In the genomic region with DNA sequence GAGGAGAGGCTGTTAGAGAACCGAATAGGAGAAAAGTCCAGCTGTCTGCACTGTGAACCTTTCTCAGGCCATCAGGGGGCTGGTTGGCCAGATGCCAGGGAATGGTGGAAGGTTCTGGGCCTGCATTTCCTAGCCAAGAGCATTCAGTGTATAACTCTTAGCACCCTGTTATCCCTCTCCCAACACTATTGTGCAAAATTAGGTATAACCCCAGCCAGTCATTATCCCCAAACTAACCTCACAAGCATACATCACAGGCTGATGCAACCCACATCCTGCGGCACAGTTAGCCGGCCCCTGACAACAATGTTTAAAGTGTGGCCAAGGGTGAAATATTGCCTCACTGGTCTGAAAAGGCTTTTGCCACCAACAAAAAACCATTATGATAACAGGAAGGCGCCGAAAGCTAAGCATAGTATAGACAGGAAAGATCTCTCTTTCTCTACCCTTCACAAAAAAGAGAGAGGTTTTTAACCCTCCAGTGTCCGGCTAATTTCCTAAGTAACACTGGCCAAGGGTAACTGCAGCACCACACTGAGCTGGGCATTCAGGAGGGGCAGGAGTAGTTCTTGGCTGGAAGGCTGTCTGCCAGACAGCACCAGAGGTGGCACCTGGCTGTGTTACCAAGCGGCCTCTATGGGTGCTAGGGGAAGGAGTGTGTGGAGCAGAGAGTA, we compare ENCODE assay signal across 8 cellular contexts.
A peak's percentile ranks its signal among the peaks of the same experiment; 100 is the strongest.
DNase-seq lines count a peak whose midpoint lies in the region; ATAC-seq and TF ChIP-seq lines count a peak whose summit lies in the region.

No MANE protein-coding gene starts in this region.

- DNase-seq in HCEC 1CT = peak; percentile 91
- peak; percentile 97 for DNase-seq in choroid plexus epithelial cell (ENCODE audit: low read depth)
- no peak for DNase-seq in NCI-H1105 treated with DMSO at 0.1 percent for 48 hours (lab: John Stamatoyannopoulos, UW)
- DNase-seq in Ammon's horn (ENCODE audit: low spot score) = no peak
- DNase-seq in NCI-H510A treated with DMSO at 0.1 percent for 48 hours (lab: John Stamatoyannopoulos, UW) = no peak

- peaks cover 32% of the 10 kb centered on the region for H3K4me1 Mint-ChIP-seq in nephron

- no peak overlapping the region for H3K4me3 ChIP-seq in choroid plexus epithelial cell (ENCODE audit: low read depth, low read length)

- no peaks in the 10 kb centered on the region for H3K36me3 Mint-ChIP-seq in nephron (ENCODE audit: low read depth)

- no peaks in the 10 kb centered on the region for H3K9me3 Mint-ChIP-seq in nephron

- peaks cover 30% of the 10 kb centered on the region for H3K27me3 Mint-ChIP-seq in nephron (ENCODE audit: low read depth)

- TF ChIP-seq CTCF in choroid plexus epithelial cell (conservative IDR thresholded peaks at IDR 0.05; ENCODE audit: low read depth, low read length) (peak; percentile 33), nephron (IDR thresholded peaks at IDR 0.05; ENCODE audit: unreplicated experiment in 3 of 3) (peak in 1 of 3 experiments; percentile 16)

- no peak for ATAC-seq in HG03469 (IDR thresholded peaks at IDR 0.05; ENCODE audit: unreplicated experiment)

- peak overlapping the region; percentile 57 to 74 (median 69) for H3K27ac Mint-ChIP-seq in nephron

- H3K4me3 Mint-ChIP-seq in nephron = no peak overlapping the region

TF ChIP-seq in PFSK-1, 5 proteins besides CTCF, POLR2A, EP300 and RAD21:
- TF ChIP-seq, protein P1, sequence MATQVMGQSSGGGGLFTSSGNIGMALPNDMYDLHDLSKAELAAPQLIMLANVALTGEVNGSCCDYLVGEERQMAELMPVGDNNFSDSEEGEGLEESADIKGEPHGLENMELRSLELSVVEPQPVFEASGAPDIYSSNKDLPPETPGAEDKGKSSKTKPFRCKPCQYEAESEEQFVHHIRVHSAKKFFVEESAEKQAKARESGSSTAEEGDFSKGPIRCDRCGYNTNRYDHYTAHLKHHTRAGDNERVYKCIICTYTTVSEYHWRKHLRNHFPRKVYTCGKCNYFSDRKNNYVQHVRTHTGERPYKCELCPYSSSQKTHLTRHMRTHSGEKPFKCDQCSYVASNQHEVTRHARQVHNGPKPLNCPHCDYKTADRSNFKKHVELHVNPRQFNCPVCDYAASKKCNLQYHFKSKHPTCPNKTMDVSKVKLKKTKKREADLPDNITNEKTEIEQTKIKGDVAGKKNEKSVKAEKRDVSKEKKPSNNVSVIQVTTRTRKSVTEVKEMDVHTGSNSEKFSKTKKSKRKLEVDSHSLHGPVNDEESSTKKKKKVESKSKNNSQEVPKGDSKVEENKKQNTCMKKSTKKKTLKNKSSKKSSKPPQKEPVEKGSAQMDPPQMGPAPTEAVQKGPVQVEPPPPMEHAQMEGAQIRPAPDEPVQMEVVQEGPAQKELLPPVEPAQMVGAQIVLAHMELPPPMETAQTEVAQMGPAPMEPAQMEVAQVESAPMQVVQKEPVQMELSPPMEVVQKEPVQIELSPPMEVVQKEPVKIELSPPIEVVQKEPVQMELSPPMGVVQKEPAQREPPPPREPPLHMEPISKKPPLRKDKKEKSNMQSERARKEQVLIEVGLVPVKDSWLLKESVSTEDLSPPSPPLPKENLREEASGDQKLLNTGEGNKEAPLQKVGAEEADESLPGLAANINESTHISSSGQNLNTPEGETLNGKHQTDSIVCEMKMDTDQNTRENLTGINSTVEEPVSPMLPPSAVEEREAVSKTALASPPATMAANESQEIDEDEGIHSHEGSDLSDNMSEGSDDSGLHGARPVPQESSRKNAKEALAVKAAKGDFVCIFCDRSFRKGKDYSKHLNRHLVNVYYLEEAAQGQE (IDR thresholded peaks at IDR 0.05; ENCODE audit: insufficient read depth in 1 of 2, low read depth in 2 of 2, low read length in 2 of 2) = no peak
- TF ChIP-seq TAF1 (IDR thresholded peaks at IDR 0.05; ENCODE audit: borderline replicate concordance, insufficient read depth, low read length) (no peak), POLR2AphosphoS5 (IDR thresholded peaks at IDR 0.05; ENCODE audit: low read depth, low read length) (no peak), SIN3A (IDR thresholded peaks at IDR 0.05; ENCODE audit: borderline replicate concordance, insufficient read depth, low read length) (no peak), FOXP2 (optimal IDR thresholded peaks at IDR 0.05; ENCODE audit: borderline replicate concordance, extremely low read depth, extremely low read length, insufficient read depth) (peak; percentile 57)

Comparison
In these comparisons a context has a peak if more than half of its experiments do, and no peak if none do; other contexts are left out.
1. DNase-seq: peak in HCEC 1CT (single experiment) and choroid plexus epithelial cell (single experiment); none in NCI-H1105 treated with DMSO at 0.1 percent for 48 hours (single experiment), Ammon's horn (single experiment) and NCI-H510A treated with DMSO at 0.1 percent for 48 hours (single experiment).